ENCODE assay signal across 13 cellular contexts in genomic region chr11:57885298-57886035, GRCh38.
A peak's percentile ranks its signal among the peaks of the same experiment; 100 is the strongest.
DNase-seq lines count a peak whose midpoint lies in the region; ATAC-seq and TF ChIP-seq lines count a peak whose summit lies in the region.
"Had no signal": no experiment of that assay in that cellular context is flagged by ENCODE, and none has a peak within 500 bp of the region (broad histone marks: within the 10 kb centered on the region; RNA-seq: fewer than 3 reads in every experiment).

No MANE protein-coding gene starts in this region.

- POLR2A ChIA-PET in SK-N-SH (lab: Yijun Ruan, JAX): no interaction called here

- no peaks in the 10 kb centered on the region for H3K9me2 ChIP-seq in SK-N-SH

- H3K4me3 ChIP-seq in SK-N-SH (ENCODE audit: low read depth in 2 of 2, low read length in 1 of 2) (no peak overlapping the region), fibroblast of mammary gland (ENCODE audit: control insufficient read depth, low read depth, low read length) (no peak overlapping the region)
- H3K4me3 ChIP-seq: lung had no signal

- no peak for ATAC-seq in SK-N-SH treated with all-trans-retinoic acid at 6 μM for 48 hours
- ATAC-seq in GM19035 (IDR thresholded peaks at IDR 0.05; ENCODE audit: unreplicated experiment): no peak

- H3K27ac ChIP-seq in SK-N-SH (ENCODE audit: low read depth in 2 of 2, low read length in 1 of 2): no peak overlapping the region
- H3K27ac ChIP-seq: KMS-11 had no signal

- H4K20me1 ChIP-seq in SK-N-SH (ENCODE audit: insufficient read depth): no peaks in the 10 kb centered on the region

- no peaks in the 10 kb centered on the region for H3K4me1 ChIP-seq in SK-N-SH (ENCODE audit: control insufficient read depth in 1 of 2, insufficient read depth in 2 of 2, low read depth in 1 of 2, low read length in 1 of 2)

- DNase-seq in SK-N-SH (no peak), SK-MEL-5 (ENCODE audit: low read depth, low spot score) (peak; percentile 17), fibroblast of mammary gland (ENCODE audit: low read depth) (peak; percentile 29), retina (peak; percentile 9), DMS79 treated with DMSO at 0.1 percent for 48 hours (lab: John Stamatoyannopoulos, UW) (no peak)
- DNase-seq in NK-92 treated with Interleukin-12 subunit alpha and Interleukin-12 subunit beta, amount 100 ng/mL, for 24 hours (lab: John Stamatoyannopoulos, UW): no peak
- DNase-seq: activated gamma-delta T cell treated with Interleukin-2 at 50 U/mL for 16 hours; NCI-H526 treated with DMSO at 0.1 percent for 48 hours; stimulated activated CD8-positive, alpha-beta memory T cell treated with anti-CD3 and anti-CD28 coated beads, Interleukin-4, amount 100 ng/mL, for 48 hours had no signal

- no peak for TF ChIP-seq EP300 in SK-N-SH (IDR thresholded peaks at IDR 0.05; ENCODE audit: borderline replicate concordance in 1 of 2, low read depth in 1 of 2, low read length in 1 of 2)

- in situ Hi-C loops in SK-MEL-5 (cut with HindIII; ENCODE audit: low pct_unique_long_range_greater_than_20kb, low sequenced_read_pairs): no loop called here

- no peak for TF ChIP-seq RAD21 in SK-N-SH (IDR thresholded peaks at IDR 0.05; ENCODE audit: low read length)

- H3K9ac ChIP-seq in SK-N-SH: no peak overlapping the region
- H3K9ac ChIP-seq: KMS-11 had no signal

- WGBS in SK-N-SH (ENCODE audit: low lambda C conversion rate): 1% methylated on average over 4 of the region's 4 CpGs

- CTCF ChIA-PET in SK-N-SH (lab: Yijun Ruan, JAX): no interaction called here

- no peaks in the 10 kb centered on the region; the same call in 1 of the 2 replicates for H3K27me3 ChIP-seq in SK-N-SH (ENCODE audit: insufficient read depth)

- H3K79me2 ChIP-seq in SK-N-SH (ENCODE audit: insufficient read depth): no peaks in the 10 kb centered on the region

- no peaks in the 10 kb centered on the region for H3K36me3 ChIP-seq in SK-N-SH (replicated peaks in 1 of 2; ENCODE audit: control insufficient read depth in 1 of 2, insufficient read depth in 2 of 2, low read length in 1 of 2)

- no peak overlapping the region for H2AFZ ChIP-seq in SK-N-SH (ENCODE audit: low read depth)

- no peaks in the 10 kb centered on the region for H3K9me3 ChIP-seq in SK-N-SH

- TF ChIP-seq CTCF in SK-N-SH (IDR thresholded peaks at IDR 0.05): no peak
- no peak for TF ChIP-seq CTCF in fibroblast of mammary gland (conservative IDR thresholded peaks at IDR 0.05; ENCODE audit: control insufficient read depth, insufficient read depth, low read depth, low read length)

- H3K4me2 ChIP-seq in SK-N-SH: no peak overlapping the region
- H3K4me2 ChIP-seq: KMS-11 had no signal

- H3F3A ChIP-seq in SK-N-SH (replicated peaks; ENCODE audit: insufficient read depth): no peaks in the 10 kb centered on the region

TF ChIP-seq in SK-N-SH, 30 proteins besides CTCF, POLR2A, EP300 and RAD21:
- no peak for TF ChIP-seq TEAD4 (IDR thresholded peaks at IDR 0.05; ENCODE audit: borderline replicate concordance, insufficient read depth)
- peak; percentile 95 for TF ChIP-seq REST (IDR thresholded peaks at IDR 0.05; ENCODE audit: low read depth, low read length)

TF ChIP-seq in SK-N-SH treated with all-trans-retinoic acid at 6 μM for 48 hours, 23 proteins besides CTCF, POLR2A, EP300 and RAD21:
- TF ChIP-seq RARB (CRISPR knock-in tag; IDR thresholded peaks at IDR 0.05) (no peak), ZNF565 (CRISPR knock-in tag; conservative IDR thresholded peaks at IDR 0.05; ENCODE audit: low read depth) (no peak), ESRRG (CRISPR knock-in tag; IDR thresholded peaks at IDR 0.05) (no peak), ZC3H10 (CRISPR knock-in tag; IDR thresholded peaks at IDR 0.05) (no peak), TCF4 (CRISPR knock-in tag; IDR thresholded peaks at IDR 0.05; ENCODE audit: borderline replicate concordance) (no peak), POU6F1 (CRISPR knock-in tag; IDR thresholded peaks at IDR 0.05; ENCODE audit: borderline replicate concordance, low read depth) (no peak), ZFP30 (CRISPR knock-in tag; IDR thresholded peaks at IDR 0.05) (no peak), ISL1 (CRISPR knock-in tag; IDR thresholded peaks at IDR 0.05) (no peak), TOX (CRISPR knock-in tag; IDR thresholded peaks at IDR 0.05; ENCODE audit: borderline replicate concordance) (no peak), PATZ1 (CRISPR knock-in tag; IDR thresholded peaks at IDR 0.05; ENCODE audit: borderline replicate concordance) (no peak), GLIS3 (CRISPR knock-in tag; IDR thresholded peaks at IDR 0.05) (no peak), OSR1 (CRISPR knock-in tag; IDR thresholded peaks at IDR 0.05) (no peak), ZNF8 (CRISPR knock-in tag; IDR thresholded peaks at IDR 0.05) (no peak), TSHZ2 (CRISPR knock-in tag; IDR thresholded peaks at IDR 0.05) (no peak), ZFP3 (CRISPR knock-in tag; IDR thresholded peaks at IDR 0.05) (no peak), SNAI2 (CRISPR knock-in tag; IDR thresholded peaks at IDR 0.05) (no peak), CREB5 (CRISPR knock-in tag; IDR thresholded peaks at IDR 0.05; ENCODE audit: low read depth) (no peak)

Comparison
In these comparisons a context has a peak if more than half of its experiments do, and no peak if none do; other contexts are left out.
1. DNase-seq: peak in SK-MEL-5 (single experiment), fibroblast of mammary gland (single experiment) and retina (single experiment); none in SK-N-SH (single experiment), DMS79 treated with DMSO at 0.1 percent for 48 hours (single experiment) and NK-92 treated with Interleukin-12 subunit alpha and Interleukin-12 subunit beta, amount 100 ng/mL, for 24 hours (single experiment).